Comparison of ENCODE assay signal across 8 cellular contexts in the genomic region with DNA sequence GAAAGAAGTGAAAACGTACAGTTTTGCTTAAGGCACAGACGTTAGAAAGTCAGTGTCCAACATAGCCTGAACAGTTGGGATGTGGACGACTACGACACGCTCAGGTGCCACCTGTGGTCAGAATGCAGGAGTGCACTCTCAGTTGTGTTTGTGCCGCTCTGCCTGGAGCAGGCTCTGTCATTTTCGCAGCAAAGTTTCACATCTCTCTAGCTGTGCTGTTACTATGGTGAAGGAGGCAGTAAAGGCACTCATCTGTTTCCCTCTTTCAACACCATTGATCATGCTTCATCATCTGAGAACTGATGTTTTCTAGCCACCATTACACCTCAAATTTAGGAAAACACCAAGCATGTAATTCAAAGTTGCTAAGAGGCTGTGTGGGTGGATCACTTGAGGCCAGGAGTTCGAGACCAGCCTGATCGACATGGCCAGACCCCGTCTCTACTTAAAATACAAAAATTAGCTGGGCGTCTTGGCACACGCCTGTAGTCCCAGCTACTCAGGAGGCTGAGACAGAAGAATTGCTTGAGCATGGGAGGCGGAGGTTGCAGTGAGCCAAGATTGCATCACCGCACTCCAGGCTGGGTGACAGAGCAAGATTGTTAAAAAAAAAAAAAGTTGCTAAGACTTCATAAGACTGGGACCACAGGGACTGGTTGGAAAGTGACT. TPM values are rescaled to one million over a fixed set of nuclear protein-coding genes. Genes with fewer than 3 reads are reported as not detected.
DNase-seq lines count a peak whose midpoint lies in the region; ATAC-seq and TF ChIP-seq lines count a peak whose summit lies in the region.

No MANE protein-coding gene starts in this region.

- H3K9me3 Mint-ChIP-seq in CD8-positive, alpha-beta T cell = no peaks in the 10 kb centered on the region
- no peaks in the 10 kb centered on the region for H3K9me3 Mint-ChIP-seq in activated CD8-positive, alpha-beta T cell treated with anti-CD3 and anti-CD28 coated beads, Interleukin-2, amount 10 ng/mL, durations not matched to agents 7 days and 5 days (ENCODE audit: insufficient read depth)

- no peak overlapping the region for H3K4me3 ChIP-seq in CD8-positive, alpha-beta T cell (ENCODE audit: low read depth, low read length)

- intact Hi-C loops in CD8-positive, alpha-beta T cell (cut with DNase I, micrococcal nuclease) = loop anchor here (5.0 kb wide), 1 partner anchor 71 kb away; no protein-coding TSS in a partner anchor
- intact Hi-C loops in left cardiac atrium (cut with DNase I) = no loop called here

- TF ChIP-seq CTCF in CD8-positive, alpha-beta T cell (IDR thresholded peaks at IDR 0.05) = no peak

- ATAC-seq in CD8-positive, alpha-beta T cell = peak; percentile 78
- peak; percentile 100 for ATAC-seq in GM18868 (IDR thresholded peaks at IDR 0.05; ENCODE audit: unreplicated experiment)
- peak; percentile 96 for ATAC-seq in HG02970 (IDR thresholded peaks at IDR 0.05; ENCODE audit: low FRiP score, unreplicated experiment)
- peak; percentile 82 for ATAC-seq in activated CD8-positive, alpha-beta T cell treated with anti-CD3 and anti-CD28 coated beads, Interleukin-2, amount 10 ng/mL, durations not matched to agents 7 days and 5 days
- ATAC-seq in left cardiac atrium = peak; percentile 61 to 65

- CTCF ChIA-PET in CD8-positive, alpha-beta T cell (lab: Charles Lee) = interaction anchor here (0.9 to 1.8 kb wide), 3 partner anchors 17 to 1138 kb away, joined by 3 to 6 read pairs (median 3); no protein-coding TSS in a partner anchor
- CTCF ChIA-PET in activated CD8-positive, alpha-beta T cell treated with anti-CD3 and anti-CD28 coated beads, Interleukin-2, amount 10 ng/mL, durations not matched to agents 7 days and 5 days (lab: Charles Lee) = interaction anchor here (1.0 to 2.1 kb wide), 7 partner anchors 10 to 1147 kb away, joined by 3 to 10 read pairs (median 5); a partner anchor contains a TSS

- H3K4me3 Mint-ChIP-seq in CD8-positive, alpha-beta T cell = no peak overlapping the region
- H3K4me3 Mint-ChIP-seq in activated CD8-positive, alpha-beta T cell treated with anti-CD3 and anti-CD28 coated beads, Interleukin-2, amount 10 ng/mL, durations not matched to agents 7 days and 5 days = no peak overlapping the region

- no peak overlapping the region for H3K27ac Mint-ChIP-seq in CD8-positive, alpha-beta T cell
- H3K27ac Mint-ChIP-seq in activated CD8-positive, alpha-beta T cell treated with anti-CD3 and anti-CD28 coated beads, Interleukin-2, amount 10 ng/mL, durations not matched to agents 7 days and 5 days = no peak overlapping the region

- no peaks in the 10 kb centered on the region for H3K36me3 Mint-ChIP-seq in CD8-positive, alpha-beta T cell
- no peaks in the 10 kb centered on the region for H3K36me3 Mint-ChIP-seq in activated CD8-positive, alpha-beta T cell treated with anti-CD3 and anti-CD28 coated beads, Interleukin-2, amount 10 ng/mL, durations not matched to agents 7 days and 5 days (ENCODE audit: low read depth)

- no peaks in the 10 kb centered on the region for H3K36me3 ChIP-seq in CD8-positive, alpha-beta T cell (ENCODE audit: insufficient read depth, low read length)

- peaks cover 11% of the 10 kb centered on the region for H3K4me1 ChIP-seq in CD8-positive, alpha-beta T cell (ENCODE audit: insufficient read depth, low read length)

- DNase-seq in CD8-positive, alpha-beta T cell = peak in 3 of 7 experiments; percentile 18 to 37 (median 21)
- peak; percentile 50 for DNase-seq in NCI-H2227 (lab: John Stamatoyannopoulos, UW; ENCODE audit: unreplicated experiment)
- peak; percentile 57 for DNase-seq in activated CD8-positive, alpha-beta T cell treated with anti-CD3 and anti-CD28 coated beads, Interleukin-2, amount 10 ng/mL, durations not matched to agents 7 days and 5 days
- DNase-seq in left cardiac atrium = no peak
- DNase-seq in stimulated activated CD4-positive, alpha-beta T cell treated with anti-CD3 and anti-CD28 coated beads, Interleukin-2, amount 100 ng/mL, for 4 hours (ENCODE audit: low read depth) = peak; percentile 15
- DNase-seq in pons (ENCODE audit: low spot score) = no peak

- H3K27me3 ChIP-seq in CD8-positive, alpha-beta T cell (ENCODE audit: insufficient read depth, low read length) = no peaks in the 10 kb centered on the region

- H3K27me3 Mint-ChIP-seq in CD8-positive, alpha-beta T cell (ENCODE audit: low read depth) = no peaks in the 10 kb centered on the region
- H3K27me3 Mint-ChIP-seq in activated CD8-positive, alpha-beta T cell treated with anti-CD3 and anti-CD28 coated beads, Interleukin-2, amount 10 ng/mL, durations not matched to agents 7 days and 5 days (ENCODE audit: low read depth) = peaks cover 3% of the 10 kb centered on the region

- H3K27ac ChIP-seq in CD8-positive, alpha-beta T cell (ENCODE audit: low read depth, low read length) = no peak overlapping the region

- peaks cover 13% of the 10 kb centered on the region for H3K4me1 Mint-ChIP-seq in CD8-positive, alpha-beta T cell (ENCODE audit: low read depth)
- H3K4me1 Mint-ChIP-seq in activated CD8-positive, alpha-beta T cell treated with anti-CD3 and anti-CD28 coated beads, Interleukin-2, amount 10 ng/mL, durations not matched to agents 7 days and 5 days (ENCODE audit: low read depth) = peaks cover 29% of the 10 kb centered on the region

- no peaks in the 10 kb centered on the region for H3K9me3 ChIP-seq in CD8-positive, alpha-beta T cell (ENCODE audit: low read length)

- POLR2A ChIA-PET in CD8-positive, alpha-beta T cell (lab: Charles Lee) = no interaction called here
- POLR2A ChIA-PET in activated CD8-positive, alpha-beta T cell treated with anti-CD3 and anti-CD28 coated beads, Interleukin-2, amount 10 ng/mL, durations not matched to agents 7 days and 5 days (lab: Charles Lee) = interaction anchor here (0.5 kb wide), 1 partner anchor 124 kb away, joined by 3 read pairs; no protein-coding TSS in a partner anchor

RNA-seq across cellular contexts. Expression of a gene that starts 44.9 kb away (rescaled TPM):
- total RNA-seq in CD8-positive, alpha-beta T cell = 10 to 100 TPM; 82.8 to 83.1 TPM
- 10 to 100 TPM; 53.9 to 54.1 TPM for total RNA-seq in activated CD8-positive, alpha-beta T cell treated with anti-CD3 and anti-CD28 coated beads, Interleukin-2, amount 10 ng/mL, durations not matched to agents 7 days and 5 days
- 10 to 100 TPM; 79.1 to 94.9 TPM for total RNA-seq in left cardiac atrium

Comparison
In these comparisons a context has a peak if more than half of its experiments do, and no peak if none do; other contexts are left out.
1. DNase-seq: peak in NCI-H2227 (single experiment), activated CD8-positive, alpha-beta T cell treated with anti-CD3 and anti-CD28 coated beads, Interleukin-2, amount 10 ng/mL, durations not matched to agents 7 days and 5 days (single experiment) and stimulated activated CD4-positive, alpha-beta T cell treated with anti-CD3 and anti-CD28 coated beads, Interleukin-2, amount 100 ng/mL, for 4 hours (single experiment); none in left cardiac atrium (single experiment) and pons (single experiment).
2. intact Hi-C loops: an anchor here in CD8-positive, alpha-beta T cell (5.0 kb wide); none called in left cardiac atrium.
3. Peak in every context shown above with its lines, with median percentiles within 50 percentile points of each other: ATAC-seq.